Comparison of ENCODE assay signal across 16 cellular contexts in the genomic region with DNA sequence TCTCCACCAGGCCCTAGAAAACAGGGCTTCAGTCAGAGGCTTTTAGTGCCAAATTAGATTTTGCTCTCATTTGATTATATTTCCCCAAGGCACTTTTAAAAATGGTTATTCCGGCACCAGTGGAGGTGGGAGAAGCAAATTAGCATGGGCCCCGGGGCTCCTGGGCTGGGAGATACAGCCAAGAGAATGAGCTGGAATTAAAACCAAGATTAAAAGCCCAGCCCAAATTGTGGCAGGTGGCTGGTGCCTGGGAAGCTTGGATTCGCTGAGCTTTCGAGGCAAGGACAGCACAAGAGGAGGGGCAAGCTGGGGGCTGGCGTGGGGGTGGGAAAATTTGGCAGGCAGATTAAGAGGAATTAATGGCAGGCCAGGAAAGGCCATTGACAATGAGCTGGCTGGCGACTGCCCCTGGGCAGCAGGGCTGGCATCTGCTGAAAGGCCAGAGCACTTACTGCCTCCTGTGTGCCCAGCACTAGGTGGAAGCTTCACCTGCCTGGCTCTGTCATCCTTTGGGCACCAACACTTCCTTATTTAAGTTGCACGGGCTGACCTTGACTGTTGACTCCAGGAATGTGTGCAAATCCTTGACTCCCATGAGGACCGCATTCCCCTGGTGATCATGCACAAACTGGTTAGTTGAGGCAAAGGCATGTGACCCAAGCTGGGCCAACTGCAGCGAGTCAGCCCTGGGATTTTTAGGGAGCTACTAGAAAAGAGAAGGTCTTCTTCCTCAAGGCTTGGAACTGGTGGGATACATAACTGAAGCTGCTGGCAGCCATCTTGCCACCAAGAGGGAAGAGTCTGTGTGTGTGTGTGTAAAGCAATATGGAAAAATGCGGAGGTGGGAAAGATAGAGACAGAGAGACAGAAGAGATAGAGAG.
DNase-seq lines count a peak whose midpoint lies in the region; TF ChIP-seq lines count a peak whose summit lies in the region.
"Had no signal": no experiment of that assay in that cellular context is flagged by ENCODE, and none has a peak within 500 bp of the region (broad histone marks: within the 10 kb centered on the region; RNA-seq: fewer than 3 reads in every experiment).

No MANE protein-coding gene starts in this region.

- peaks cover 0 to 17% of the 10 kb centered on the region in 2 donors for H3K4me1 ChIP-seq in right atrium auricular region
- no peaks in the 10 kb centered on the region for H3K4me1 ChIP-seq in CD4-positive, alpha-beta memory T cell (ENCODE audit: insufficient read depth, low read length)

- H3K4me3 Mint-ChIP-seq in brain, result peak overlapping the region in 1 of 5 experiments; percentile 7
- no peak overlapping the region for H3K4me3 Mint-ChIP-seq in CD4-positive, alpha-beta memory T cell
- H3K4me3 Mint-ChIP-seq: GM23338; T-helper 2 cell treated with Interferon-gamma antibody and Interleukin-4, amounts not matched to agents 5 μg/mL and 100 μg/mL, for 36 hours had no signal

- no peak overlapping the region for H3K4me3 ChIP-seq in right atrium auricular region
- H3K4me3 ChIP-seq in CD4-positive, alpha-beta memory T cell (ENCODE audit: low read length in 2 of 2), result no peak overlapping the region
- H3K4me3 ChIP-seq: GM23338 had no signal

- no peaks in the 10 kb centered on the region for H3K36me3 ChIP-seq in right atrium auricular region
- no peaks in the 10 kb centered on the region for H3K36me3 ChIP-seq in CD4-positive, alpha-beta memory T cell (ENCODE audit: insufficient read depth, low read length)

- H3K9me3 ChIP-seq in right atrium auricular region, result no peaks in the 10 kb centered on the region
- no peaks in the 10 kb centered on the region for H3K9me3 ChIP-seq in CD4-positive, alpha-beta memory T cell (ENCODE audit: control insufficient read depth in 1 of 2, low read length in 2 of 2)

- POLR2A ChIA-PET in CD4-positive, alpha-beta memory T cell (lab: Charles Lee; ENCODE audit: partially characterized antibody), result no interaction called here

- H3K27me3 ChIP-seq in right atrium auricular region, result no peaks in the 10 kb centered on the region
- H3K27me3 ChIP-seq in CD4-positive, alpha-beta memory T cell (ENCODE audit: insufficient read depth, low read length), result no peaks in the 10 kb centered on the region

- CTCF ChIA-PET in CD4-positive, alpha-beta memory T cell (lab: Charles Lee; ENCODE audit: partially characterized antibody), result no interaction called here

- intact Hi-C loops in CD4-positive, alpha-beta memory T cell (cut with micrococcal nuclease), result no loop called here

- H3K4me1 Mint-ChIP-seq in brain, result peaks cover 29% of the 10 kb centered on the region
- no peaks in the 10 kb centered on the region for H3K4me1 Mint-ChIP-seq in CD4-positive, alpha-beta memory T cell

- no peak overlapping the region for H3K27ac ChIP-seq in right atrium auricular region
- no peak overlapping the region for H3K27ac ChIP-seq in CD4-positive, alpha-beta memory T cell (ENCODE audit: low read depth, low read length)

- H3K27ac Mint-ChIP-seq in brain, result peak overlapping the region in 3 of 5 experiments; percentile 20 to 65 (median 51)
- H3K27ac Mint-ChIP-seq in CD4-positive, alpha-beta memory T cell, result no peak overlapping the region
- H3K27ac Mint-ChIP-seq: GM23338; T-helper 2 cell treated with Interferon-gamma antibody and Interleukin-4, amounts not matched to agents 5 μg/mL and 100 μg/mL, for 36 hours had no signal

- no peaks in the 10 kb centered on the region for H3K27me3 Mint-ChIP-seq in brain
- H3K27me3 Mint-ChIP-seq in CD4-positive, alpha-beta memory T cell, result peaks cover 13 to 20% of the 10 kb centered on the region in 2 donors

- no peak for TF ChIP-seq CTCF in brain (conservative IDR thresholded peaks at IDR 0.05)
- TF ChIP-seq CTCF in right atrium auricular region (IDR thresholded peaks at IDR 0.05), result no peak

- peaks cover 0 to 3% (median 2%) of the 10 kb centered on the region in 5 experiments for H3K9me3 Mint-ChIP-seq in brain
- peaks cover 0 to 2% (median 0%) of the 10 kb centered on the region in 8 donors for H3K9me3 Mint-ChIP-seq in CD4-positive, alpha-beta memory T cell
- H3K9me3 Mint-ChIP-seq: GM23338; T-helper 2 cell treated with Interferon-gamma antibody and Interleukin-4, amounts not matched to agents 5 μg/mL and 100 μg/mL, for 36 hours had no signal

- peaks cover 13% of the 10 kb centered on the region for H3K36me3 Mint-ChIP-seq in brain
- H3K36me3 Mint-ChIP-seq in CD4-positive, alpha-beta memory T cell, result no peaks in the 10 kb centered on the region

- DNase-seq in SIG-M5 treated with dmso at 0.1 percent for 504 hours (lab: John Stamatoyannopoulos, UW; ENCODE audit: unreplicated experiment) (peak; percentile 53), SIG-M5 (lab: John Stamatoyannopoulos, UW) (no peak), NCI-H524 treated with DMSO at 0.1 percent for 48 hours (lab: John Stamatoyannopoulos, UW) (peak; percentile 36), Kasumi-1 (lab: John Stamatoyannopoulos, UW) (no peak), NCI-H2196 (lab: John Stamatoyannopoulos, UW; ENCODE audit: unreplicated experiment) (no peak), right atrium auricular region (ENCODE audit: low spot score) (no peak)
- DNase-seq in CD4-positive, alpha-beta memory T cell, result no peak
- DNase-seq: 8988T, DMS79 treated with DMSO at 0.1 percent for 48 hours, KBM-7, NCI-H187 treated with DMSO at 0.1 percent for 48 hours, NCI-H510A, Right ventricle myocardium superior had no signal

Comparison
In these comparisons a context has a peak if more than half of its experiments do, and no peak if none do; other contexts are left out.
1. DNase-seq: peak in SIG-M5 treated with dmso at 0.1 percent for 504 hours (single experiment) and NCI-H524 treated with DMSO at 0.1 percent for 48 hours (single experiment); none in SIG-M5 (single experiment), Kasumi-1 (0 of 2), NCI-H2196 (single experiment), right atrium auricular region (single experiment) and CD4-positive, alpha-beta memory T cell (0 of 5).
2. H3K27ac Mint-ChIP-seq: peak in brain (3 of 5); none in CD4-positive, alpha-beta memory T cell (0 of 7).